In the genomic region with DNA sequence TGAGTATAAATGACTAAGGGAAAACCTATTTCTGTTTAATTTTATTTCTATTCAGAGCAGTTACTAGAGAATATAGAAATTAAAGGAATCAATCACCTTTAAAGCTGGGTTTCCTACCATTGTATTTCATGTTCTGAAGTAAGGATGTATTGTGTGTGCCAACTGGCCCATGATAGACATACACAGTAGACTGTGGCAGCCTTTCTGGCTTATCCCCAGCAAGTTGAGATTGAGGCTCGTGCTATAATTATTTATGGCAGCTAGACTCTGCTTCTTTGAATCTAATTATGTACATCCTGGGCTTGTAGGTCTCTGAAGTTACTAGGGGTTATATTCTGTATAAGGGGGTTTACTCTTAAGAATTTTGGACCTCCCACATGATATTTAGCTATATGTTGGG, we compare ENCODE assay signal across 20 cellular contexts. TPM values are rescaled to one million over a fixed set of nuclear protein-coding genes. Genes with fewer than 3 reads are reported as not detected.
A peak's percentile ranks its signal among the peaks of the same experiment; 100 is the strongest.
DNase-seq lines count a peak whose midpoint lies in the region; ATAC-seq and TF ChIP-seq lines count a peak whose summit lies in the region.
"Had no signal": no experiment of that assay in that cellular context is flagged by ENCODE, and none has a peak within 500 bp of the region (broad histone marks: within the 10 kb centered on the region; RNA-seq: fewer than 3 reads in every experiment).

No MANE protein-coding gene starts in this region.

- H3K27ac Mint-ChIP-seq in activated naive CD4-positive, alpha-beta T cell treated with anti-CD3 and anti-CD28 coated beads for 36 hours: peak overlapping the region; percentile 85
- H3K27ac Mint-ChIP-seq: activated B cell treated with CpG ODN at 0.5 μM for 24 hours; dendritic cell treated with granulocyte-macrophage colony-stimulating factor and Interleukin-4, amounts not matched to agents 40 ng/mL and 50 ng/mL, for 4 days; H9 had no signal

- CTCF ChIA-PET in activated naive CD4-positive, alpha-beta T cell treated with anti-CD3 and anti-CD28 coated beads for 36 hours (lab: Charles Lee): interaction anchor here (0.9 kb wide), 1 partner anchor 11 kb away, joined by 3 read pairs; no protein-coding TSS in a partner anchor

- H3K36me3 ChIP-seq in cardiac muscle cell (no peaks in the 10 kb centered on the region), gastrocnemius medialis (no peaks in the 10 kb centered on the region)
- H3K36me3 ChIP-seq: breast epithelium, sigmoid colon had no signal

- ATAC-seq in gastrocnemius medialis (peak; percentile 61 to 62), HG02852 (IDR thresholded peaks at IDR 0.05; ENCODE audit: unreplicated experiment) (no peak)

- intact Hi-C loops in activated naive CD4-positive, alpha-beta T cell treated with anti-CD3 and anti-CD28 coated beads for 36 hours (cut with micrococcal nuclease): no loop called here
- intact Hi-C loops in gastrocnemius medialis (cut with DNase I; ENCODE audit: low total_unique reads): loop anchor here (1.0 kb wide), 1 partner anchor 47 kb away; no protein-coding TSS in a partner anchor

- no peak for DNase-seq in activated naive CD4-positive, alpha-beta T cell treated with anti-CD3 and anti-CD28 coated beads for 36 hours
- DNase-seq in activated naive CD4-positive, alpha-beta T cell treated with Interleukin-2 at 50 U/mL for 16 hours: no peak
- peak; percentile 12 for DNase-seq in NCI-H446 treated with DMSO at 0.1 percent for 48 hours (lab: John Stamatoyannopoulos, UW)
- no peak for DNase-seq in cardiac muscle cell (ENCODE audit: low read depth in 1 of 2, low spot score in 1 of 2)
- DNase-seq in gastrocnemius medialis: no peak
- DNase-seq in NCI-H1092 treated with DMSO at 0.1 percent for 48 hours (lab: John Stamatoyannopoulos, UW): no peak
- DNase-seq: activated B cell treated with CpG ODN at 0.5 μM for 24 hours, amniotic stem cell, DMS 273 treated with DMSO at 0.1 percent for 48 hours, H9, kidney glomerular epithelial cell, NCI-H1105, NCI-H2029 treated with DMSO at 0.1 percent for 48 hours, NCI-H510A, sigmoid colon, substantia nigra had no signal

- no peak for TF ChIP-seq CTCF in cardiac muscle cell (IDR thresholded peaks at IDR 0.05; ENCODE audit: low read depth, low read length)
- TF ChIP-seq CTCF in gastrocnemius medialis (IDR thresholded peaks at IDR 0.05 in 4 of 5, conservative IDR thresholded peaks at IDR 0.05 in 1 of 5): no peak

- TF ChIP-seq POLR2A in gastrocnemius medialis (IDR thresholded peaks at IDR 0.05): no peak

- H3K4me3 ChIP-seq in cardiac muscle cell: no peak overlapping the region
- H3K4me3 ChIP-seq in gastrocnemius medialis: no peak overlapping the region
- H3K4me3 ChIP-seq: breast epithelium, sigmoid colon had no signal

- H3K9me3 ChIP-seq in cardiac muscle cell (ENCODE audit: low read depth) (no peaks in the 10 kb centered on the region), gastrocnemius medialis (no peaks in the 10 kb centered on the region)
- H3K9me3 ChIP-seq: breast epithelium, sigmoid colon had no signal

- peaks cover 22% of the 10 kb centered on the region for H3K36me3 Mint-ChIP-seq in activated naive CD4-positive, alpha-beta T cell treated with anti-CD3 and anti-CD28 coated beads for 36 hours (ENCODE audit: low read depth)

- H3K27me3 Mint-ChIP-seq in activated naive CD4-positive, alpha-beta T cell treated with anti-CD3 and anti-CD28 coated beads for 36 hours (ENCODE audit: low read depth): no peaks in the 10 kb centered on the region
- H3K27me3 Mint-ChIP-seq: activated B cell treated with CpG ODN at 0.5 μM for 24 hours; dendritic cell treated with granulocyte-macrophage colony-stimulating factor and Interleukin-4, amounts not matched to agents 40 ng/mL and 50 ng/mL, for 4 days had no signal

- H3K4me1 Mint-ChIP-seq in activated naive CD4-positive, alpha-beta T cell treated with anti-CD3 and anti-CD28 coated beads for 36 hours (ENCODE audit: low read depth): peaks cover 79% of the 10 kb centered on the region

- in situ Hi-C loops in gastrocnemius medialis (cut with MboI; ENCODE audit: low sequenced_read_pairs in 4 of 4): no loop called here

- H3K27me3 ChIP-seq in cardiac muscle cell: no peaks in the 10 kb centered on the region
- H3K27me3 ChIP-seq in gastrocnemius medialis: no peaks in the 10 kb centered on the region
- H3K27me3 ChIP-seq: breast epithelium, sigmoid colon had no signal

- H3K4me3 Mint-ChIP-seq in activated naive CD4-positive, alpha-beta T cell treated with anti-CD3 and anti-CD28 coated beads for 36 hours: no peak overlapping the region
- H3K4me3 Mint-ChIP-seq: activated B cell treated with CpG ODN at 0.5 μM for 24 hours; dendritic cell treated with granulocyte-macrophage colony-stimulating factor and Interleukin-4, amounts not matched to agents 40 ng/mL and 50 ng/mL, for 4 days; H9 had no signal

- H3K4me1 ChIP-seq in cardiac muscle cell (ENCODE audit: low read depth): peaks cover 12% of the 10 kb centered on the region
- peaks cover 23 to 24% of the 10 kb centered on the region in 2 donors for H3K4me1 ChIP-seq in gastrocnemius medialis
- H3K4me1 ChIP-seq: breast epithelium had no signal

- H3K9me3 Mint-ChIP-seq in activated naive CD4-positive, alpha-beta T cell treated with anti-CD3 and anti-CD28 coated beads for 36 hours: no peaks in the 10 kb centered on the region
- H3K9me3 Mint-ChIP-seq: activated B cell treated with CpG ODN at 0.5 μM for 24 hours; dendritic cell treated with granulocyte-macrophage colony-stimulating factor and Interleukin-4, amounts not matched to agents 40 ng/mL and 50 ng/mL, for 4 days; H9 had no signal

- peak overlapping the region; percentile 26 for H3K27ac ChIP-seq in cardiac muscle cell
- H3K27ac ChIP-seq in gastrocnemius medialis: peak overlapping the region in 3 of 4 donors; percentile 29 to 39 (median 35)
- H3K27ac ChIP-seq: breast epithelium, RWPE1, sigmoid colon had no signal

RNA-seq across cellular contexts. Expression of a gene that starts 44.4 kb away (rescaled TPM):
- 10 to 100 TPM; 39.5 to 41.2 TPM for total RNA-seq in activated naive CD4-positive, alpha-beta T cell treated with anti-CD3 and anti-CD28 coated beads for 36 hours
- 43.3 and 48.7 TPM in 2 replicates for total RNA-seq in cardiac muscle cell
- polyA plus RNA-seq in cardiac muscle cell: 50.4 and 60.1 TPM in 2 replicates
- 10 to 100 TPM; 10.7 to 21.7 (median 11.5) TPM for total RNA-seq in gastrocnemius medialis
